9 cellular contexts compared by ENCODE assay signal in genomic region chr10:123147635-123148413, GRCh38. TPM values are rescaled to one million over a fixed set of nuclear protein-coding genes. Genes with fewer than 3 reads are reported as not detected.
DNase-seq lines count a peak whose midpoint lies in the region; ATAC-seq lines count a peak whose summit lies in the region.
"Had no signal": no experiment of that assay in that cellular context is flagged by ENCODE, and none has a peak within 500 bp of the region (broad histone marks: within the 10 kb centered on the region; RNA-seq: fewer than 3 reads in every experiment).

TSS of gene HMX2 (plus strand) at chr10:123148136. CDS start at chr10:123148379, 243 bp downstream.

- peaks cover 63% of the 10 kb centered on the region for H3K4me1 Mint-ChIP-seq in activated T-cell treated with anti-CD3 and anti-CD28 coated beads, Interleukin-2, amount 50 U/mL, for 4 hours (ENCODE audit: low read depth)
- H3K4me1 Mint-ChIP-seq in naive B cell = peaks cover 30 to 50% (median 40%) of the 10 kb centered on the region in 3 donors

- no peaks in the 10 kb centered on the region for H3K9me3 Mint-ChIP-seq in activated T-cell treated with anti-CD3 and anti-CD28 coated beads, Interleukin-2, amount 50 U/mL, for 4 hours
- peaks cover 0 to 30% (median 12%) of the 10 kb centered on the region in 7 donors for H3K9me3 Mint-ChIP-seq in naive B cell

- H3K27ac Mint-ChIP-seq in naive B cell = peak within 1 kb of the TSS in 4 of 6 donors; percentile 74 to 97 (median 91)

- no peak within 1 kb of the TSS for H3K9ac ChIP-seq in HUES6 (ENCODE audit: low read length)

- no peak within 1 kb of the TSS for H3K27ac ChIP-seq in HUES6 (ENCODE audit: low read depth, low read length)

- peak within 1 kb of the TSS; percentile 69 for H3K4me3 Mint-ChIP-seq in activated T-cell treated with anti-CD3 and anti-CD28 coated beads, Interleukin-2, amount 50 U/mL, for 4 hours
- peak within 1 kb of the TSS; percentile 54 to 89 (median 76) for H3K4me3 Mint-ChIP-seq in naive B cell

- peak; percentile 27 for DNase-seq in activated T-cell treated with anti-CD3 and anti-CD28 coated beads, Interleukin-2, amount 50 U/mL, for 4 hours
- no peak for DNase-seq in naive B cell
- DNase-seq in CD1c-positive myeloid dendritic cell (ENCODE audit: extremely low spot score) = no peak
- DNase-seq in iPS-NIHi7 (ENCODE audit: extremely low spot score) = no peak
- DNase-seq: NCI-H2029 treated with DMSO at 0.1 percent for 48 hours had no signal

- peak; percentile 18 to 24 for ATAC-seq in activated T-cell treated with anti-CD3 and anti-CD28 coated beads, Interleukin-2, amount 50 U/mL, for 4 hours
- ATAC-seq in naive B cell (ENCODE audit: low read depth in 2 of 2) = peak; percentile 13 to 44
- no peak for ATAC-seq in GM19324 (IDR thresholded peaks at IDR 0.05; ENCODE audit: low FRiP score, unreplicated experiment)
- no peak for ATAC-seq in HG03097 (IDR thresholded peaks at IDR 0.05; ENCODE audit: low FRiP score, unreplicated experiment)

- H3K27me3 ChIP-seq in HUES6 (ENCODE audit: control insufficient read depth, insufficient read depth, low read length) = peaks cover 100% of the 10 kb centered on the region

- H3K4me1 ChIP-seq in HUES6 (ENCODE audit: control insufficient read depth, insufficient read depth, low read length) = peaks cover 55% of the 10 kb centered on the region

- H3K4me3 ChIP-seq in GM08714 (ENCODE audit: low read length) = peak within 1 kb of the TSS; percentile 9; the same call in 1 of the 2 replicates
- peak within 1 kb of the TSS; percentile 50 for H3K4me3 ChIP-seq in HUES6 (ENCODE audit: low read depth, low read length)

- H3K9me3 ChIP-seq in HUES6 (ENCODE audit: control insufficient read depth, insufficient read depth, low read depth, low read length) = no peaks in the 10 kb centered on the region

- H3K27me3 Mint-ChIP-seq in activated T-cell treated with anti-CD3 and anti-CD28 coated beads, Interleukin-2, amount 50 U/mL, for 4 hours (ENCODE audit: low read depth) = peaks cover 65% of the 10 kb centered on the region
- H3K27me3 Mint-ChIP-seq in naive B cell = peaks cover 55 to 77% (median 71%) of the 10 kb centered on the region in 3 donors

- no peaks in the 10 kb centered on the region for H3K36me3 ChIP-seq in HUES6 (ENCODE audit: control insufficient read depth, insufficient read depth, low read length)

- peaks cover 2% of the 10 kb centered on the region for H3K36me3 Mint-ChIP-seq in activated T-cell treated with anti-CD3 and anti-CD28 coated beads, Interleukin-2, amount 50 U/mL, for 4 hours (ENCODE audit: insufficient read depth)
- H3K36me3 Mint-ChIP-seq in naive B cell = no peaks in the 10 kb centered on the region

RNA-seq across cellular contexts. Expression of gene HMX2, which starts in this region (rescaled TPM):
- total RNA-seq in activated T-cell treated with anti-CD3 and anti-CD28 coated beads, Interleukin-2, amount 50 U/mL, for 4 hours = under 1 TPM in 1 of 3 donors, not detected in 2; 0.11 TPM
- polyA plus RNA-seq in naive B cell (ENCODE audit: low read depth in 6 of 6) = not detected

Comparison
In these comparisons a context has a peak if more than half of its experiments do, and no peak if none do; other contexts are left out.
1. Peak in DNase-seq and ATAC-seq in activated T-cell treated with anti-CD3 and anti-CD28 coated beads, Interleukin-2, amount 50 U/mL, for 4 hours; RNA of the gene not detected or under 1 TPM.
2. Peak in ATAC-seq in naive B cell; RNA of the gene not detected or under 1 TPM.